In the genomic region with DNA sequence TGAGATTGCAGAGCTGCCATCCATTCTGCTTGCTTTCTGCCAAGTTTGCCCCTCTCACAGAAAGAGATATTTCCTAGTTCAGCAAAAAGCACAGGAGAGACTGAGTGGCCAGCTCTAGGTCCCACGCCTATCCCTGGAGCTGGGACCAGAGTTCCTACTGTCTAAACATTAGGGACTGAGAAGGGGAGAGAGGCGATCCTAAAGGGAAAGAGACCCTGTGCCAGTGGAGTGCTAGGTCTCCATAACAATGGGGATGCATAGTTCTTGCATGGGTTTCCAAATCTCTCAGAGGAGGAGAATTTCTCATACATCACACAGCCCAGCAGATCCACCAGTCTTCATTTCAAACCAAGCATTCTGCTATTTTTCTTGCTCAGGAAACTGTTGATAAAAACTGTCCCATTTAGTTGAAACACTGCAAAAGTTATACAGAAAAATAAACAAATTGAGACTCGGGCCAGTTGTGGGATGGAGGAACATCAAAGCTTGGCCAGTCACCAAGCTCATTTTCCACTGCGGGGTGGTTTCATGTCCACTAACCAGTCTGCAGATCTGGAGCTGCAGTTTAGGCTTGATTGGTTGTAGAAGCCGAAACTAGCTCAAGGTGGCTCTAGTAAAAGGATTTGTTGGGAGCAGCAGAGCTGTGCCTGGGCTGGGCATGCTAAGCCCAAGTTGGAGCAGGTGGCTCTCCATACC, we compare ENCODE assay signal across 14 cellular contexts.
A peak's percentile ranks its signal among the peaks of the same experiment; 100 is the strongest.
DNase-seq lines count a peak whose midpoint lies in the region; ATAC-seq and TF ChIP-seq lines count a peak whose summit lies in the region.
"Had no signal": no experiment of that assay in that cellular context is flagged by ENCODE, and none has a peak within 500 bp of the region (broad histone marks: within the 10 kb centered on the region; RNA-seq: fewer than 3 reads in every experiment).

No MANE protein-coding gene starts in this region.

- no peak for DNase-seq in activated T-cell treated with anti-CD3 and anti-CD28 coated beads, Interleukin-2, amount 50 U/mL, for 72 hours
- DNase-seq in activated T-cell treated with anti-CD3 and anti-CD28 coated beads, Interleukin-2, amount 50 U/mL, for 48 hours: no peak
- DNase-seq in WTC11 (ENCODE audit: low spot score): no peak
- DNase-seq in fibroblast of peridontal ligament (ENCODE audit: extremely low read depth): peak; percentile 47
- no peak for DNase-seq in COR-L47 (lab: John Stamatoyannopoulos, UW)
- no peak for DNase-seq in HuH-7.5 (ENCODE audit: low spot score)
- DNase-seq: AML-193; CD8-positive, alpha-beta memory T cell; DMS53; GF-D8; GOT3 had no signal

- no peaks in the 10 kb centered on the region for H3K27me3 Mint-ChIP-seq in activated T-cell treated with anti-CD3 and anti-CD28 coated beads, Interleukin-2, amount 50 U/mL, for 72 hours (ENCODE audit: low read depth)
- no peaks in the 10 kb centered on the region for H3K27me3 Mint-ChIP-seq in WTC11 (ENCODE audit: low read depth)

- no peak for TF ChIP-seq CTCF in WTC11 (IDR thresholded peaks at IDR 0.05)

- ATAC-seq in activated T-cell treated with anti-CD3 and anti-CD28 coated beads, Interleukin-2, amount 50 U/mL, for 72 hours (replicated peaks in 1 of 2): no peak
- ATAC-seq in WTC11 (peak; percentile 72), GM21576 (IDR thresholded peaks at IDR 0.05; ENCODE audit: unreplicated experiment) (no peak), HG02588 (IDR thresholded peaks at IDR 0.05; ENCODE audit: unreplicated experiment) (no peak)
- ATAC-seq: HCT116 had no signal

- H3K4me1 Mint-ChIP-seq in activated T-cell treated with anti-CD3 and anti-CD28 coated beads, Interleukin-2, amount 50 U/mL, for 72 hours (ENCODE audit: low read depth): peaks cover 9% of the 10 kb centered on the region
- H3K4me1 Mint-ChIP-seq in WTC11: peaks cover 14% of the 10 kb centered on the region

- POLR2A ChIA-PET in WTC11 (lab: Charles Lee): no interaction called here

- H3K36me3 Mint-ChIP-seq in activated T-cell treated with anti-CD3 and anti-CD28 coated beads, Interleukin-2, amount 50 U/mL, for 72 hours (ENCODE audit: insufficient read depth in 2 of 2): peaks cover 2 to 5% of the 10 kb centered on the region in 2 donors
- H3K36me3 Mint-ChIP-seq in WTC11: peaks cover 6% of the 10 kb centered on the region

- peaks cover 2% of the 10 kb centered on the region in 2 donors for H3K9me3 Mint-ChIP-seq in activated T-cell treated with anti-CD3 and anti-CD28 coated beads, Interleukin-2, amount 50 U/mL, for 72 hours
- peaks cover 5% of the 10 kb centered on the region for H3K9me3 Mint-ChIP-seq in WTC11

- H3K27ac Mint-ChIP-seq in activated T-cell treated with anti-CD3 and anti-CD28 coated beads, Interleukin-2, amount 50 U/mL, for 72 hours: peak overlapping the region; percentile 52
- no peak overlapping the region for H3K27ac Mint-ChIP-seq in WTC11
- H3K27ac Mint-ChIP-seq: CD8-positive, alpha-beta memory T cell had no signal

- CTCF ChIA-PET in WTC11 (lab: Charles Lee): interaction anchor here (1.5 to 2.7 kb wide), 2 partner anchors 11 to 106 kb away, joined by 6 to 17 read pairs; no protein-coding TSS in a partner anchor

- H3K4me3 Mint-ChIP-seq in activated T-cell treated with anti-CD3 and anti-CD28 coated beads, Interleukin-2, amount 50 U/mL, for 72 hours: no peak overlapping the region
- no peak overlapping the region for H3K4me3 Mint-ChIP-seq in WTC11
- H3K4me3 Mint-ChIP-seq: CD8-positive, alpha-beta memory T cell had no signal

TF ChIP-seq in WTC11, 78 proteins besides CTCF, POLR2A, EP300 and RAD21:
- TF ChIP-seq GRHL2 (CRISPR knock-in tag; IDR thresholded peaks at IDR 0.05; ENCODE audit: insufficient replicate concordance, severe bottlenecking) (no peak), MXD4 (CRISPR knock-in tag; IDR thresholded peaks at IDR 0.05; ENCODE audit: borderline replicate concordance) (no peak), NR1H2 (CRISPR knock-in tag; IDR thresholded peaks at IDR 0.05) (no peak), NFE2L1 (CRISPR knock-in tag; IDR thresholded peaks at IDR 0.05) (no peak), ESRRA (CRISPR knock-in tag; IDR thresholded peaks at IDR 0.05; ENCODE audit: borderline replicate concordance) (no peak), NR3C1 (CRISPR knock-in tag; conservative IDR thresholded peaks at IDR 0.05; ENCODE audit: low read depth) (no peak)
- TF ChIP-seq, protein P1, sequence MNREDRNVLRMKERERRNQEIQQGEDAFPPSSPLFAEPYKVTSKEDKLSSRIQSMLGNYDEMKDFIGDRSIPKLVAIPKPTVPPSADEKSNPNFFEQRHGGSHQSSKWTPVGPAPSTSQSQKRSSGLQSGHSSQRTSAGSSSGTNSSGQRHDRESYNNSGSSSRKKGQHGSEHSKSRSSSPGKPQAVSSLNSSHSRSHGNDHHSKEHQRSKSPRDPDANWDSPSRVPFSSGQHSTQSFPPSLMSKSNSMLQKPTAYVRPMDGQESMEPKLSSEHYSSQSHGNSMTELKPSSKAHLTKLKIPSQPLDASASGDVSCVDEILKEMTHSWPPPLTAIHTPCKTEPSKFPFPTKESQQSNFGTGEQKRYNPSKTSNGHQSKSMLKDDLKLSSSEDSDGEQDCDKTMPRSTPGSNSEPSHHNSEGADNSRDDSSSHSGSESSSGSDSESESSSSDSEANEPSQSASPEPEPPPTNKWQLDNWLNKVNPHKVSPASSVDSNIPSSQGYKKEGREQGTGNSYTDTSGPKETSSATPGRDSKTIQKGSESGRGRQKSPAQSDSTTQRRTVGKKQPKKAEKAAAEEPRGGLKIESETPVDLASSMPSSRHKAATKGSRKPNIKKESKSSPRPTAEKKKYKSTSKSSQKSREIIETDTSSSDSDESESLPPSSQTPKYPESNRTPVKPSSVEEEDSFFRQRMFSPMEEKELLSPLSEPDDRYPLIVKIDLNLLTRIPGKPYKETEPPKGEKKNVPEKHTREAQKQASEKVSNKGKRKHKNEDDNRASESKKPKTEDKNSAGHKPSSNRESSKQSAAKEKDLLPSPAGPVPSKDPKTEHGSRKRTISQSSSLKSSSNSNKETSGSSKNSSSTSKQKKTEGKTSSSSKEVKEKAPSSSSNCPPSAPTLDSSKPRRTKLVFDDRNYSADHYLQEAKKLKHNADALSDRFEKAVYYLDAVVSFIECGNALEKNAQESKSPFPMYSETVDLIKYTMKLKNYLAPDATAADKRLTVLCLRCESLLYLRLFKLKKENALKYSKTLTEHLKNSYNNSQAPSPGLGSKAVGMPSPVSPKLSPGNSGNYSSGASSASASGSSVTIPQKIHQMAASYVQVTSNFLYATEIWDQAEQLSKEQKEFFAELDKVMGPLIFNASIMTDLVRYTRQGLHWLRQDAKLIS (CRISPR knock-in tag; IDR thresholded peaks at IDR 0.05; ENCODE audit: borderline replicate concordance): no peak
- TF ChIP-seq, protein P2, sequence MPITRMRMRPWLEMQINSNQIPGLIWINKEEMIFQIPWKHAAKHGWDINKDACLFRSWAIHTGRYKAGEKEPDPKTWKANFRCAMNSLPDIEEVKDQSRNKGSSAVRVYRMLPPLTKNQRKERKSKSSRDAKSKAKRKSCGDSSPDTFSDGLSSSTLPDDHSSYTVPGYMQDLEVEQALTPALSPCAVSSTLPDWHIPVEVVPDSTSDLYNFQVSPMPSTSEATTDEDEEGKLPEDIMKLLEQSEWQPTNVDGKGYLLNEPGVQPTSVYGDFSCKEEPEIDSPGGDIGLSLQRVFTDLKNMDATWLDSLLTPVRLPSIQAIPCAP (CRISPR knock-in tag; IDR thresholded peaks at IDR 0.05): no peak
